8 cellular contexts compared by ENCODE assay signal in genomic region chr6:34887753-34888440, GRCh38. TPM values are rescaled to one million over a fixed set of nuclear protein-coding genes. Genes with fewer than 3 reads are reported as not detected.
DNase-seq lines count a peak whose midpoint lies in the region; ATAC-seq and TF ChIP-seq lines count a peak whose summit lies in the region.

TSS of gene TAF11 (minus strand) at chr6:34888042. CDS start at chr6:34887957, 85 bp downstream.

- H3K4me3 ChIP-seq in PC-9 (peak within 1 kb of the TSS; percentile 91), epithelial cell of esophagus (ENCODE audit: low read length) (peak within 1 kb of the TSS; percentile 100), mononuclear cell (ENCODE audit: low read length) (peak within 1 kb of the TSS; percentile 96)

- POLR2A ChIA-PET in PC-9 (lab: Charles Lee; ENCODE audit: unreplicated experiment) = interaction anchor here (0.6 to 0.7 kb wide), 5 partner anchors 34 to 425 kb away, joined by 3 to 10 read pairs (median 5); no protein-coding TSS in a partner anchor

- H3K4me1 ChIP-seq in PC-9 (replicated peaks; ENCODE audit: insufficient read depth) (peaks cover 21% of the 10 kb centered on the region), mononuclear cell (ENCODE audit: insufficient read depth, low read length) (peaks cover 45% of the 10 kb centered on the region)

- peaks cover 23% of the 10 kb centered on the region for H3F3A ChIP-seq in PC-9 (ENCODE audit: insufficient read depth, low read depth)

- peak; percentile 78 for ATAC-seq in GM21619 (IDR thresholded peaks at IDR 0.05; ENCODE audit: unreplicated experiment)

- DNase-seq in DMS 273 (lab: John Stamatoyannopoulos, UW; ENCODE audit: unreplicated experiment) (peak; percentile 98), KBM-7 (peak; percentile 92), PC-9 (peak; percentile 87 to 90), activated T-cell treated with anti-CD3 and anti-CD28 coated beads for 48 hours (ENCODE audit: low read depth) (peak; percentile 83), epithelial cell of esophagus (ENCODE audit: low read depth) (peak; percentile 97)
- DNase-seq in stimulated activated CD8-positive, alpha-beta memory T cell treated with anti-CD3 and anti-CD28 coated beads, Interleukin-2, amount 100 ng/mL, for 48 hours (ENCODE audit: low read depth in 2 of 2) = peak; percentile 73 to 87

- H3K9me3 ChIP-seq in PC-9 (ENCODE audit: insufficient read depth, low read depth) (no peaks in the 10 kb centered on the region), mononuclear cell (ENCODE audit: low read depth, low read length) (no peaks in the 10 kb centered on the region)

- peaks cover 19% of the 10 kb centered on the region for H4K20me1 ChIP-seq in PC-9 (ENCODE audit: insufficient read depth)

- peaks cover 81% of the 10 kb centered on the region for H3K79me2 ChIP-seq in PC-9 (ENCODE audit: low read depth)

- peak within 1 kb of the TSS; percentile 80 for H3K4me2 ChIP-seq in PC-9

- peak within 1 kb of the TSS; percentile 92 for H2AFZ ChIP-seq in PC-9

- H3K27ac ChIP-seq in PC-9 = peak within 1 kb of the TSS; percentile 57

- in situ Hi-C loops in KBM-7 (cut with MboI; ENCODE audit: low pct_unique_long_range_greater_than_20kb, low sequenced_read_pairs) = no loop called here

- TF ChIP-seq CTCF in PC-9 (conservative IDR thresholded peaks at IDR 0.05) (no peak), epithelial cell of esophagus (IDR thresholded peaks at IDR 0.05; ENCODE audit: insufficient read depth, low read depth, low read length, missing control alignments) (no peak)

- H3K9me2 ChIP-seq in PC-9 (ENCODE audit: insufficient read depth) = no peaks in the 10 kb centered on the region

- intact Hi-C loops in PC-9 (cut with micrococcal nuclease; ENCODE audit: unreplicated experiment) = loop anchor here (1.0 kb wide), 2 partner anchors 96 to 131 kb away; partner anchors contain the start of genes BLTP3A and SNRPC

- no peaks in the 10 kb centered on the region for H3K36me3 ChIP-seq in PC-9 (ENCODE audit: low read depth)

- CTCF ChIA-PET in PC-9 (lab: Charles Lee) = interaction anchor here (0.6 kb wide), 1 partner anchor 724 kb away, joined by 4 read pairs; no protein-coding TSS in a partner anchor

- no peaks in the 10 kb centered on the region for H3K27me3 ChIP-seq in PC-9 (ENCODE audit: insufficient read depth, low read depth)
- no peaks in the 10 kb centered on the region for H3K27me3 ChIP-seq in mononuclear cell (ENCODE audit: insufficient read depth, low read length)

- no TSS peak for BruUV-seq in PC-9 (replicated peaks; lab: Mats Ljungman, UMichigan)

RNA-seq across cellular contexts. Expression of gene TAF11, which starts in this region (rescaled TPM):
- total RNA-seq in PC-9 (2021) = 26.7 and 27.2 TPM in 2 replicates
- 21.4 TPM for total RNA-seq in mononuclear cell

Comparison
In these comparisons a context has a peak if more than half of its experiments do, and no peak if none do; other contexts are left out.
1. Peak in every context shown above with its lines: DNase-seq, ATAC-seq, H3K4me3 ChIP-seq and H3K27ac ChIP-seq.